ENCODE assay signal across 8 cellular contexts in genomic region chr5:142014911-142015584, GRCh38. TPM values are rescaled to one million over a fixed set of nuclear protein-coding genes. Genes with fewer than 3 reads are reported as not detected.
DNase-seq lines count a peak whose midpoint lies in the region; ATAC-seq and TF ChIP-seq lines count a peak whose summit lies in the region.

No MANE protein-coding gene starts in this region.

- no peaks in the 10 kb centered on the region; the same call in 1 of the 2 replicates for H3K36me3 ChIP-seq in Panc1 (ENCODE audit: control insufficient read depth, insufficient read depth, low read length)

- H3K4me3 Mint-ChIP-seq in activated T-helper 17 cell treated with anti-CD3 and anti-CD28 coated beads, Interleukin-2, amount 50 U/mL, for 72 hours: peak overlapping the region; percentile 75

- no peaks in the 10 kb centered on the region for H3K27me3 Mint-ChIP-seq in activated T-helper 17 cell treated with anti-CD3 and anti-CD28 coated beads, Interleukin-2, amount 50 U/mL, for 72 hours

- no TSS peak for BruUV-seq in Panc1 (replicated peaks; lab: Mats Ljungman, UMichigan)

- H3K27ac Mint-ChIP-seq in activated T-helper 17 cell treated with anti-CD3 and anti-CD28 coated beads, Interleukin-2, amount 50 U/mL, for 72 hours: peak overlapping the region; percentile 96

- in situ Hi-C loops in Panc1 (cut with HindIII; ENCODE audit: low pct_unique_long_range_greater_than_20kb, low sequenced_read_pairs): no loop called here

- H3K4me1 ChIP-seq in Panc1 (ENCODE audit: control insufficient read depth, insufficient read depth, low read length): peaks cover 25% of the 10 kb centered on the region

- no peak overlapping the region for H3K4me3 ChIP-seq in Panc1 (ENCODE audit: low read depth in 2 of 2, low read length in 2 of 2)

- POLR2A ChIA-PET in Panc1 (lab: Charles Lee): no interaction called here

- DNase-seq in NCI-H146 (lab: John Stamatoyannopoulos, UW): peak; percentile 36
- DNase-seq in NCI-H146 treated with DMSO at 0.1 percent for 48 hours (lab: John Stamatoyannopoulos, UW; ENCODE audit: unreplicated experiment): no peak
- DNase-seq in Panc1 (ENCODE audit: low read depth, low spot score): peak; percentile 82
- peak; percentile 32 for DNase-seq in foreskin melanocyte
- peak; percentile 22 for DNase-seq in pulmonary artery endothelial cell (ENCODE audit: low read depth, low spot score)
- no peak for DNase-seq in posterior cingulate gyrus

- intact Hi-C loops in Panc1 (cut with micrococcal nuclease; ENCODE audit: unreplicated experiment) (no loop called here), posterior cingulate gyrus (cut with DNase I) (loop anchor here (1.0 kb wide), 1 partner anchor 95 kb away; no protein-coding TSS in a partner anchor)

- H3K36me3 Mint-ChIP-seq in activated T-helper 17 cell treated with anti-CD3 and anti-CD28 coated beads, Interleukin-2, amount 50 U/mL, for 72 hours (ENCODE audit: low read depth): peaks cover 30% of the 10 kb centered on the region

- H3K9me3 Mint-ChIP-seq in activated T-helper 17 cell treated with anti-CD3 and anti-CD28 coated beads, Interleukin-2, amount 50 U/mL, for 72 hours: no peaks in the 10 kb centered on the region

- CTCF ChIA-PET in Panc1 (lab: Charles Lee): interaction anchor here (0.7 to 1.4 kb wide), 4 partner anchors 15 to 364 kb away, joined by 3 to 9 read pairs (median 4); partner anchors contain the start of gene FCHSD1

- peak; percentile 77 for TF ChIP-seq CTCF in Panc1 (IDR thresholded peaks at IDR 0.05)

- no peaks in the 10 kb centered on the region for H3K27me3 ChIP-seq in Panc1 (ENCODE audit: control insufficient read depth, insufficient read depth, low read length)

- H3K27ac ChIP-seq in Panc1 (ENCODE audit: low read length): no peak overlapping the region

- peaks cover under 1% of the 10 kb centered on the region; the same call in 1 of the 2 replicates for H3K9me3 ChIP-seq in Panc1 (ENCODE audit: control insufficient read depth, insufficient read depth, low read depth, low read length)

- ATAC-seq in HG03342 (IDR thresholded peaks at IDR 0.05; ENCODE audit: unreplicated experiment): peak; percentile 25
- ATAC-seq in Panc1: peak; percentile 51; the same call in 1 of the 2 replicates
- ATAC-seq in activated T-helper 17 cell treated with anti-CD3 and anti-CD28 coated beads, Interleukin-2, amount 50 U/mL, for 72 hours (replicated peaks): peak; percentile 28

- H3K4me1 Mint-ChIP-seq in activated T-helper 17 cell treated with anti-CD3 and anti-CD28 coated beads, Interleukin-2, amount 50 U/mL, for 72 hours: peaks cover 53% of the 10 kb centered on the region

RNA-seq across cellular contexts. Expression of gene GNPDA1, which starts 2.2 kb away (rescaled TPM):
- total RNA-seq in Panc1 (2021; ENCODE audit: unreplicated experiment) (99.9 TPM), pulmonary artery endothelial cell (46.5 and 63.8 TPM in 2 replicates)
- 98.1 TPM for polyA plus RNA-seq in Panc1 (2012; ENCODE audit: insufficient read length)
- 10 to 100 TPM; 35.8 to 51.1 TPM for total RNA-seq in activated T-helper 17 cell treated with anti-CD3 and anti-CD28 coated beads, Interleukin-2, amount 50 U/mL, for 72 hours

RNA-seq across cellular contexts. Expression of gene RNF14, which starts 46.1 kb away (rescaled TPM):
- 72.1 TPM for total RNA-seq in Panc1 (2021; ENCODE audit: unreplicated experiment)
- polyA plus RNA-seq in Panc1 (2012; ENCODE audit: insufficient read length): 47.6 TPM
- total RNA-seq in activated T-helper 17 cell treated with anti-CD3 and anti-CD28 coated beads, Interleukin-2, amount 50 U/mL, for 72 hours: 10 to 100 TPM; 28.4 to 30.8 TPM
- total RNA-seq in pulmonary artery endothelial cell: 77.1 and 102 TPM in 2 replicates

RNA-seq across cellular contexts. Expression of gene PCDH12, which starts 57.0 kb away (rescaled TPM):
- total RNA-seq in Panc1 (2021; ENCODE audit: unreplicated experiment): not detected
- 0.11 TPM for polyA plus RNA-seq in Panc1 (2012; ENCODE audit: insufficient read length)
- total RNA-seq in activated T-helper 17 cell treated with anti-CD3 and anti-CD28 coated beads, Interleukin-2, amount 50 U/mL, for 72 hours: 1 to 10 TPM in 1 of 2 donors, under 1 TPM in 1; 0.54 to 4.3 TPM
- 12.1 and 23.0 TPM in 2 replicates for total RNA-seq in pulmonary artery endothelial cell

Comparison
In these comparisons a context has a peak if more than half of its experiments do, and no peak if none do; other contexts are left out.
1. DNase-seq: peak in NCI-H146 (single experiment), Panc1 (single experiment), foreskin melanocyte (single experiment) and pulmonary artery endothelial cell (single experiment); none in NCI-H146 treated with DMSO at 0.1 percent for 48 hours (single experiment) and posterior cingulate gyrus (0 of 10).
2. Peak in every context shown above with its lines, with median percentiles within 50 percentile points of each other: ATAC-seq.